Comparison of ENCODE assay signal across 16 cellular contexts in the genomic region with DNA sequence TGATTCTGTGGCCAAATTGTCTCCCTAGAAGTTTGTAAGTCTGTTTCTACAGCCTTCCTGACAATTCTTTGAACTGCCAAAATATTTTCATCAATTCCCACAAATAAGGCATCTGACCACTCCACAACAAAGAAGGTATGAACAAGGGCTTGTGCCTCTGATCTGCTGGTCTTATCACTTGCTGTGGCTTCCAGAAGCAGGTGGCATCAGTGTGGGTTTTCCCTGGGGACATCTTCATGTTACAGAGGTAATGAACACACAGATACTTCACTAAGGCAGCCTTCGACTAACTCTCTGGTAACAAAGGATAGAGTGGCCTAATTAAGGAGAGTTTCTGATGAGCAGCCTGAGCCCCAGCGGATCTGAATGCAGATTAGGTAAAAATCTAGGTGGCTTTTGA. TPM values are rescaled to one million over a fixed set of nuclear protein-coding genes. Genes with fewer than 3 reads are reported as not detected.
DNase-seq lines count a peak whose midpoint lies in the region; ATAC-seq, FAIRE-seq and TF ChIP-seq lines count a peak whose summit lies in the region.
"Had no signal": no experiment of that assay in that cellular context is flagged by ENCODE, and none has a peak within 500 bp of the region (broad histone marks: within the 10 kb centered on the region; RNA-seq: fewer than 3 reads in every experiment).

No MANE protein-coding gene starts in this region.

- no peak for TF ChIP-seq POLR2A in GM12891 (IDR thresholded peaks at IDR 0.05; ENCODE audit: low read depth, low read length)

- ATAC-seq in HG02642 (IDR thresholded peaks at IDR 0.05; ENCODE audit: poor library complexity, unreplicated experiment) (peak; percentile 64), heart right ventricle (no peak), HG02938 (IDR thresholded peaks at IDR 0.05; ENCODE audit: unreplicated experiment) (no peak)
- ATAC-seq: natural killer cell, right cardiac atrium, Right ventricle myocardium inferior had no signal

- no peaks in the 10 kb centered on the region for H3K9me3 ChIP-seq in heart right ventricle

- no peaks in the 10 kb centered on the region for H3K27me3 Mint-ChIP-seq in mesothelial cell of epicardium (ENCODE audit: low read depth)
- H3K27me3 Mint-ChIP-seq: activated naive CD8-positive, alpha-beta T cell; central memory CD8-positive, alpha-beta T cell had no signal

- FAIRE-seq in GM12891 (lab: Jason Lieb, UNC) = peak; percentile 83
- FAIRE-seq: TTC549 had no signal

- intact Hi-C loops in heart right ventricle (cut with DNase I) = loop anchor here in 3 of 10 donors (10.0 kb wide), 3 partner anchors 134 to 284 kb away; a partner anchor contains a TSS

- no peaks in the 10 kb centered on the region for H3K36me3 Mint-ChIP-seq in mesothelial cell of epicardium
- H3K36me3 Mint-ChIP-seq: activated naive CD8-positive, alpha-beta T cell; natural killer cell had no signal

- H3K4me1 ChIP-seq in heart right ventricle = no peaks in the 10 kb centered on the region

- no peak overlapping the region for H3K4me3 Mint-ChIP-seq in mesothelial cell of epicardium
- H3K4me3 Mint-ChIP-seq: activated naive CD8-positive, alpha-beta T cell; central memory CD8-positive, alpha-beta T cell; natural killer cell had no signal

- no peak overlapping the region for H3K27ac Mint-ChIP-seq in mesothelial cell of epicardium
- H3K27ac Mint-ChIP-seq: activated naive CD8-positive, alpha-beta T cell; natural killer cell had no signal

- H3K4me1 Mint-ChIP-seq in mesothelial cell of epicardium = no peaks in the 10 kb centered on the region
- H3K4me1 Mint-ChIP-seq: central memory CD8-positive, alpha-beta T cell had no signal

- H3K27ac ChIP-seq in heart right ventricle = no peak overlapping the region
- H3K27ac ChIP-seq: epithelial cell of prostate had no signal

- 87% methylated on average over 2 of the region's 2 CpGs for WGBS in heart right ventricle, 2 donors

- H3K9me3 Mint-ChIP-seq in mesothelial cell of epicardium = no peaks in the 10 kb centered on the region
- H3K9me3 Mint-ChIP-seq: central memory CD8-positive, alpha-beta T cell; natural killer cell had no signal

- no peaks in the 10 kb centered on the region for H3K27me3 ChIP-seq in heart right ventricle

- DNase-seq in GM12891 (ENCODE audit: insufficient read length, low spot score) = no peak
- peak; percentile 97 for DNase-seq in NCI-H1436 (lab: John Stamatoyannopoulos, UW)
- DNase-seq in SK-N-DZ (ENCODE audit: low spot score) = peak; percentile 63
- DNase-seq in mesothelial cell of epicardium (ENCODE audit: low spot score in 2 of 2, unreplicated experiment in 2 of 2) = no peak
- no peak for DNase-seq in stimulated activated CD4-positive, alpha-beta T cell treated with anti-CD3 and anti-CD28 coated beads, Interleukin-1b, Interleukin-23, amount 100 ng/mL, for 48 hours
- DNase-seq in heart right ventricle = no peak
- DNase-seq: AML-193, natural killer cell, right cardiac atrium had no signal

- no peak overlapping the region for H3K4me3 ChIP-seq in heart right ventricle

- TF ChIP-seq CTCF in mesothelial cell of epicardium (IDR thresholded peaks at IDR 0.05; ENCODE audit: unreplicated experiment) = no peak
- no peak for TF ChIP-seq CTCF in heart right ventricle (IDR thresholded peaks at IDR 0.05)

- H3K36me3 ChIP-seq in heart right ventricle = no peaks in the 10 kb centered on the region

TF ChIP-seq in GM12891, 5 proteins besides CTCF, POLR2A, EP300 and RAD21:
- TF ChIP-seq TAF1 (IDR thresholded peaks at IDR 0.05; ENCODE audit: low read depth, low read length) = no peak
- no peak for TF ChIP-seq POU2F2 (IDR thresholded peaks at IDR 0.05; ENCODE audit: low read depth, low read length)
- TF ChIP-seq POLR2AphosphoS5 (IDR thresholded peaks at IDR 0.05; ENCODE audit: low read depth, low read length) = no peak
- no peak for TF ChIP-seq SPI1 (IDR thresholded peaks at IDR 0.05; ENCODE audit: low read depth, low read length)
- no peak for TF ChIP-seq PAX5 (IDR thresholded peaks at IDR 0.05; ENCODE audit: insufficient read depth, low read length, severe bottlenecking)

RNA-seq across cellular contexts. Expression of a gene that starts 15.3 kb away (rescaled TPM):
- 3.3 TPM for polyA plus RNA-seq in GM12891 (2012; ENCODE audit: low read depth, missing spikeins)
- not detected in 2 replicates for polyA plus RNA-seq in SK-N-DZ (2014; cell fraction: cytosol; rRNA removed)
- polyA plus RNA-seq in SK-N-DZ (2014; cell fraction: nucleus; rRNA removed) = not detected in 2 replicates
- total RNA-seq in mesothelial cell of epicardium = 0.47 to 0.74 TPM (median 0.68 TPM) in 3 replicates
- 10 to 100 TPM in 1 of 10 donors, 1 to 10 TPM in 7, under 1 TPM in 2; 0.92 to 29.7 (median 5.9) TPM for total RNA-seq in heart right ventricle
- polyA plus RNA-seq in heart right ventricle = 1 to 10 TPM; 3.0 to 5.2 TPM

RNA-seq across cellular contexts. Expression of a gene that starts 53.3 kb away (rescaled TPM):
- 31.2 TPM for polyA plus RNA-seq in GM12891 (2012; ENCODE audit: low read depth, missing spikeins)
- 4.4 and 5.7 TPM in 2 replicates for polyA plus RNA-seq in SK-N-DZ (2014; cell fraction: cytosol; rRNA removed)
- 3.6 and 4.5 TPM in 2 replicates for polyA plus RNA-seq in SK-N-DZ (2014; cell fraction: nucleus; rRNA removed)
- total RNA-seq in mesothelial cell of epicardium (46.5 to 49.3 TPM (median 48.4 TPM) in 3 replicates), heart right ventricle (100 to 1,000 TPM in 1 of 10 donors, 10 to 100 TPM in 9; 26.6 to 106 (median 43.6) TPM)
- polyA plus RNA-seq in heart right ventricle = 1 to 10 TPM; 4.4 to 8.1 TPM

Comparison
In these comparisons a context has a peak if more than half of its experiments do, and no peak if none do; other contexts are left out.
1. DNase-seq: peak in NCI-H1436 (single experiment) and SK-N-DZ (single experiment); none in GM12891 (single experiment), mesothelial cell of epicardium (0 of 2), stimulated activated CD4-positive, alpha-beta T cell treated with anti-CD3 and anti-CD28 coated beads, Interleukin-1b, Interleukin-23, amount 100 ng/mL, for 48 hours (single experiment) and heart right ventricle (0 of 2).